ENCODE assay signal across 1 cellular context in genomic region chr2:661215-661635, GRCh38.
TF ChIP-seq lines count a peak whose summit lies in the region.

No MANE protein-coding gene starts in this region.

TF ChIP-seq in H1, 55 proteins besides CTCF, POLR2A, EP300 and RAD21:
- TF ChIP-seq NANOG (IDR thresholded peaks at IDR 0.05; ENCODE audit: insufficient read depth, low read depth, low read length, poor library complexity, severe bottlenecking) (no peak), E2F6 (IDR thresholded peaks at IDR 0.05) (no peak)
TF ChIP-seq in H1: peak in this region for 0.
